In genomic region chr3:111164621-111165020, GRCh38 we compare ENCODE assay signal across 1 cellular context.
TF ChIP-seq lines count a peak whose summit lies in the region.

No MANE protein-coding gene starts in this region.

TF ChIP-seq in liver, 16 proteins besides CTCF, POLR2A, EP300 and RAD21 (continued from another document):
- TF ChIP-seq ZBTB33 (IDR thresholded peaks at IDR 0.05): no peak
